31 cellular contexts compared by ENCODE assay signal in genomic region chr12:14656846-14657245, GRCh38. TPM values are rescaled to one million over a fixed set of nuclear protein-coding genes. Genes with fewer than 3 reads are reported as not detected.
DNase-seq lines count a peak whose midpoint lies in the region; ATAC-seq, FAIRE-seq and TF ChIP-seq lines count a peak whose summit lies in the region.
"Had no signal": no experiment of that assay in that cellular context is flagged by ENCODE, and none has a peak within 500 bp of the region (broad histone marks: within the 10 kb centered on the region; RNA-seq: fewer than 3 reads in every experiment).

No MANE protein-coding gene starts in this region.

- in situ Hi-C loops in SK-MEL-5 (cut with HindIII; ENCODE audit: low pct_unique_long_range_greater_than_20kb, low sequenced_read_pairs) = no loop called here

- no peak overlapping the region for H3K4me3 Mint-ChIP-seq in endodermal cell
- H3K4me3 Mint-ChIP-seq: T-cell had no signal

- no peaks in the 10 kb centered on the region for H3K9me3 Mint-ChIP-seq in endodermal cell
- H3K9me3 Mint-ChIP-seq: T-cell had no signal

- H3K36me3 Mint-ChIP-seq in endodermal cell (ENCODE audit: low read depth) = no peaks in the 10 kb centered on the region

- H3K9ac ChIP-seq in endodermal cell (ENCODE audit: extremely low read depth, low read length, poor library complexity, severe bottlenecking) = no peak overlapping the region

- H3K27me3 ChIP-seq in endodermal cell (ENCODE audit: control insufficient read depth, insufficient read depth, low read length, poor library complexity, severe bottlenecking) = no peaks in the 10 kb centered on the region
- H3K27me3 ChIP-seq: BE2C, MG63, SJCRH30 had no signal

- 89 to 98% methylated on average over 8 to 9 of the region's 9 CpGs for WGBS in endodermal cell (ENCODE audit: insufficient coverage in 1 of 2, insufficient read length in 1 of 2), 2 experiments

- H3K27ac Mint-ChIP-seq in endodermal cell = no peak overlapping the region
- H3K27ac Mint-ChIP-seq: T-cell had no signal

- H3K4me1 ChIP-seq in endodermal cell (ENCODE audit: control insufficient read depth, insufficient read depth, low read length) = no peaks in the 10 kb centered on the region
- H3K4me1 ChIP-seq: BE2C, SJCRH30 had no signal

- no peak overlapping the region for H3K27ac ChIP-seq in endodermal cell (ENCODE audit: low read depth, low read length)
- H3K27ac ChIP-seq: PC-9, SJCRH30 had no signal

- FAIRE-seq in urothelium cell line (lab: Jason Lieb, UNC) = peak; percentile 23
- FAIRE-seq: D721Med, G401.6, GM12891, HTR-8/SVneo had no signal

- TF ChIP-seq CTCF in endodermal cell (conservative IDR thresholded peaks at IDR 0.05) = peak; percentile 73

- DNase-seq in NCI-H82 (lab: John Stamatoyannopoulos, UW) (peak; percentile 5), NCI-H82 treated with DMSO at 0.1 percent for 48 hours (lab: John Stamatoyannopoulos, UW; ENCODE audit: unreplicated experiment) (no peak), SK-MEL-5 (ENCODE audit: low read depth, low spot score) (peak; percentile 49), endodermal cell (peak; percentile 68), urothelium cell line (ENCODE audit: low spot score) (no peak), NCI-H1694 treated with DMSO at 0.1 percent for 48 hours (lab: John Stamatoyannopoulos, UW) (no peak)
- no peak for DNase-seq in stimulated activated CD4-positive, alpha-beta T cell treated with anti-CD3 and anti-CD28 coated beads, Interleukin-15, amount 100 ng/mL, for 24 hours
- DNase-seq: 8988T, ACHN, BE2C, KG1, MG63, NCI-H1105 treated with DMSO at 0.1 percent for 48 hours, NCI-H187, NCI-H2081 treated with DMSO at 0.1 percent for 48 hours, NCI-H2171 treated with DMSO at 0.1 percent for 48 hours, NCI-H345, NCI-H524, NCI-H748 treated with DMSO at 0.1 percent for 48 hours, PC-9, SJCRH30, T-cell had no signal

- H3K4me3 ChIP-seq in endodermal cell (ENCODE audit: low read length) = no peak overlapping the region
- H3K4me3 ChIP-seq: MG63, PC-9, SJCRH30 had no signal

- H3K4me1 Mint-ChIP-seq in endodermal cell = no peaks in the 10 kb centered on the region
- H3K4me1 Mint-ChIP-seq: T-cell had no signal

- H3K27me3 Mint-ChIP-seq in endodermal cell (ENCODE audit: insufficient read depth) = no peaks in the 10 kb centered on the region

- H3K9me3 ChIP-seq in endodermal cell (ENCODE audit: control insufficient read depth, low read length) = no peaks in the 10 kb centered on the region
- H3K9me3 ChIP-seq: BE2C, MG63, SJCRH30 had no signal

- ATAC-seq in HG03442 (IDR thresholded peaks at IDR 0.05; ENCODE audit: unreplicated experiment) = no peak
- ATAC-seq: Right ventricle myocardium inferior, T-cell had no signal

- H3K36me3 ChIP-seq in endodermal cell (ENCODE audit: control insufficient read depth, insufficient read depth, low read length) = no peaks in the 10 kb centered on the region
- H3K36me3 ChIP-seq: BE2C, MG63, SJCRH30 had no signal

RNA-seq across cellular contexts. Expression of gene GUCY2C, which starts 39.6 kb away (rescaled TPM):
- total RNA-seq in SK-MEL-5 (2014; rRNA removed; shearing (Covaris generic)) = 0.03 and 0.11 TPM in 2 replicates
- 0.05 TPM in 1 of 2 replicates, not detected in the other for polyA plus RNA-seq in SK-MEL-5 (2015; cell fraction: cytosol; rRNA removed)
- not detected in 2 replicates for polyA plus RNA-seq in SK-MEL-5 (2015; cell fraction: nucleus; rRNA removed)
- total RNA-seq in endodermal cell = 1 to 10 TPM; 1.4 to 2.4 TPM
- 0.14 TPM for polyA plus RNA-seq in endodermal cell (2013, experiment 1 of 2)
- not detected for polyA plus RNA-seq in endodermal cell (2013, experiment 2 of 2)
- total RNA-seq: Daoy, H4, PC-9, Right ventricle myocardium inferior, RPMI7951, SJCRH30 had no signal

Comparison
In these comparisons a context has a peak if more than half of its experiments do, and no peak if none do; other contexts are left out.
1. DNase-seq: peak in NCI-H82 (single experiment), SK-MEL-5 (single experiment) and endodermal cell (single experiment); none in NCI-H82 treated with DMSO at 0.1 percent for 48 hours (single experiment), urothelium cell line (single experiment), NCI-H1694 treated with DMSO at 0.1 percent for 48 hours (single experiment) and stimulated activated CD4-positive, alpha-beta T cell treated with anti-CD3 and anti-CD28 coated beads, Interleukin-15, amount 100 ng/mL, for 24 hours (single experiment).